8 cellular contexts compared by ENCODE assay signal in the genomic region with DNA sequence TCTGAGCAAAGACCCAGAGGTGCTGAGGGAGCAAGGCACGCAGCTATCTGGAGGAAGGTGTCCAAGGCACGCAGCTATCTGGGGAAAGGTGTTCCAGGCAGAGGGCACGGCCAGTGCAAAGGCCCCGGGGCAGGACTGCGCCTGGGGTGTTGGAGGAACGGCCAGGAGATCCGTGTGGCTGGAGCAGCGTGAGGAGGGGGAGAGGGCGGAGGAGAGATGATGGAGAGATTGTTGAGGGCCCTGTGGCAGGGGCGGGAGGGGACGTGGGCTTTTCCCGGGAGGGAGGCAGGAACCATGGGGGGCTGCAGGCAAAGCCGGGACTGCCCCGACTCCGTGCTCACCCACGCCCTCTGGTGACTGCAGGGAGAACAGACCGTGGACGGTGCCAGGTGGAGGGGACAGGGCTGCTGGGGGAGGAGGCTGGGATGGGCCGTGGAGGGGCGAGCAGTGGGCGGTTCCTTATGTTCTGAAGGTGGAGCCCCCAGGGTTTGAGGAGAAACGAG.
DNase-seq lines count a peak whose midpoint lies in the region; ATAC-seq, FAIRE-seq and TF ChIP-seq lines count a peak whose summit lies in the region.

No MANE protein-coding gene starts in this region.

- H3K27me3 ChIP-seq in iPS DF 6.9 (ENCODE audit: control insufficient read depth, insufficient read depth, low read length) = no peaks in the 10 kb centered on the region

- no peaks in the 10 kb centered on the region for H3K36me3 ChIP-seq in iPS DF 6.9 (ENCODE audit: control insufficient read depth, insufficient read depth, low read length)

- no peak overlapping the region for H3K27ac ChIP-seq in 22Rv1
- H3K27ac ChIP-seq in iPS DF 6.9 (ENCODE audit: low read length) = no peak overlapping the region

- TF ChIP-seq CTCF in 22Rv1 (IDR thresholded peaks at IDR 0.05) = peak; percentile 84

- no peak overlapping the region for H3K4me3 ChIP-seq in iPS DF 6.9 (ENCODE audit: low read length)

- DNase-seq in GM18507 (ENCODE audit: extremely low spot score, insufficient read length, low read depth) (peak; percentile 61), SKM-1 (lab: John Stamatoyannopoulos, UW; ENCODE audit: unreplicated experiment) (peak; percentile 6), iPS DF 6.9 (ENCODE audit: low read depth, low spot score) (peak; percentile 58), GF-D8 (lab: John Stamatoyannopoulos, UW) (no peak)
- peak; percentile 44 for DNase-seq in activated naive CD8-positive, alpha-beta T cell treated with anti-CD3 and anti-CD28 coated beads, Interleukin-2, amount 50 U/mL, for 16 hours (ENCODE audit: low read depth, low spot score)
- peak; percentile 66 for DNase-seq in stimulated activated CD4-positive, alpha-beta T cell treated with anti-CD3 and anti-CD28 coated beads, Interleukin-4, amount 100 ng/mL, for 1 hour

- no CpG with 5 or more reads among the region's 22 CpGs for WGBS in iPS DF 6.9 (ENCODE audit: insufficient coverage, insufficient read length)

- no peak for FAIRE-seq in GM18507 (lab: Jason Lieb, UNC)

- H3K9me3 ChIP-seq in iPS DF 6.9 (ENCODE audit: control insufficient read depth, insufficient read depth, low read length) = no peaks in the 10 kb centered on the region

- ATAC-seq in HG03108 (IDR thresholded peaks at IDR 0.05; ENCODE audit: unreplicated experiment) = no peak

- H3K4me1 ChIP-seq in iPS DF 6.9 (ENCODE audit: control insufficient read depth, insufficient read depth, low read length) = no peaks in the 10 kb centered on the region
